Comparison of ENCODE assay signal across 15 cellular contexts in the genomic region with DNA sequence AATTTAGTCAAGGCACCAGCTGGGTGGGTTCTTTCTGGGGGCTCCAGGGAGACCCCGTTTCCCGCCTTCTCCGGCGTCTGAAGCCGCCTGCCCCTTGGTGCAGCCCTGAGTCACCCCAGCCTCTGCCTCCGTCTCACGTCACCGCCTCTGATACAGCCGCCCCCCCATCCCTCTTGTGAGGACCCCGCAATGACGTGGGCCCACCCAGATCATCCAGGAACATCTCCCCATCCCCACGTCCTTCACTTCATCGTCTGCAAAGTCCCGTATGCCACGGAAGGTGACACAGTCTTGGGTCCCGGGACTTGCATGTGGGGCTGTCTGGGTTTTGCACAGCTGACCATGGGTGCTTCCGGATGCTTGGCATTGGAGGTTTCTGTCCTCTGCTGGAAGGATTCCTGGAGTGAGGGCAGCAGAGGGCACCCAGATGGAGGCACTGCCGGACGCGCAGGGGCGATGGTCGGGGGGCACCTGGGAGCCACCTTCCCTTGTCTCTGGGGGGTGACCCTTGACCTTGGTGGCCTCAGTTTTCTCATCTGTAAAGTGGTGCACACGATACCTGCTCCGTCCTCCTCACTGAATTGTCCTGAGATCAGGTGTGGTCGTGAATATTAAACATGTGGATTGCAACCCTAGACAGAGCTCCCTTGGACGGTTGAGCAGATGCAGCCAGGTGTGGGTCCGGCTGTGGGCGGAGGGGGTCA. TPM values are rescaled to one million over a fixed set of nuclear protein-coding genes. Genes with fewer than 3 reads are reported as not detected.
DNase-seq lines count a peak whose midpoint lies in the region; ATAC-seq, FAIRE-seq and TF ChIP-seq lines count a peak whose summit lies in the region.
"Had no signal": no experiment of that assay in that cellular context is flagged by ENCODE, and none has a peak within 500 bp of the region (broad histone marks: within the 10 kb centered on the region; RNA-seq: fewer than 3 reads in every experiment).

No MANE protein-coding gene starts in this region.

- intact Hi-C loops in PC-9 (cut with micrococcal nuclease; ENCODE audit: unreplicated experiment) (no loop called here), prostate gland (cut with DNase I) (no loop called here)

- H4K8ac ChIP-seq in H1 (ENCODE audit: extremely low read depth, insufficient read depth, low read length) (no peak overlapping the region), neuronal stem cell (ENCODE audit: low read depth, low read length) (no peak overlapping the region)

- no peak overlapping the region for H2AK5ac ChIP-seq in H1 (ENCODE audit: low read depth, low read length)
- H2AK5ac ChIP-seq in neuronal stem cell (ENCODE audit: low read depth, low read length), result peak overlapping the region; percentile 0

- TF ChIP-seq RAD21 in H1 (IDR thresholded peaks at IDR 0.05 in 1 of 2, conservative IDR thresholded peaks at IDR 0.05 in 1 of 2; ENCODE audit: low read depth in 2 of 2, low read length in 2 of 2), result no peak

- H3K79me1 ChIP-seq in H1 (ENCODE audit: low read depth, low read length) (no peaks in the 10 kb centered on the region; the same call in 1 of the 2 replicates), neuronal stem cell (ENCODE audit: low read depth, low read length) (peaks cover 10% of the 10 kb centered on the region)

- H3K27ac ChIP-seq in BLaER1 treated with 17β-estradiol and CSF1 and Interleukin-3, amounts not matched to agents 10 nM and 100 nM, result no peak overlapping the region
- H3K27ac ChIP-seq in PC-9 (no peak overlapping the region), H1 (ENCODE audit: low read depth, low read length) (no peak overlapping the region), neuronal stem cell (replicated peaks; ENCODE audit: low read length) (no peak overlapping the region), prostate gland (no peak overlapping the region)
- H3K27ac ChIP-seq: SK-N-MC had no signal

- ATAC-seq in GM18870 (IDR thresholded peaks at IDR 0.05; ENCODE audit: unreplicated experiment), result no peak

- H3K18ac ChIP-seq in H1 (ENCODE audit: extremely low read depth, low read length) (no peak overlapping the region), neuronal stem cell (ENCODE audit: low read length) (peak overlapping the region; percentile 52)

- FAIRE-seq in H1 (lab: Jason Lieb, UNC), result no peak

- WGBS in H1 (ENCODE audit: extremely low coverage in 1 of 2, insufficient coverage in 1 of 2, insufficient read length in 1 of 2, insufficient replicate concordance in 2 of 2, low coverage in 1 of 2, low lambda C conversion rate in 2 of 2, missing lambda C conversion rate in 1 of 2), 2 experiments, result 82% methylated on average over 28 of the region's 28 CpGs; no CpG with 5 or more reads in 1 of the 2 experiments
- WGBS in neuronal stem cell (ENCODE audit: extremely low coverage in 2 of 2, insufficient read length in 2 of 2, insufficient replicate concordance in 1 of 2), 2 donors, result no CpG with 5 or more reads among the region's 28 CpGs
- 86% methylated on average over 28 of the region's 28 CpGs for WGBS in prostate gland

- H4K91ac ChIP-seq in H1 (replicated peaks; ENCODE audit: insufficient read length, low read length), result no peak overlapping the region
- no peak overlapping the region for H4K91ac ChIP-seq in neuronal stem cell (ENCODE audit: low read depth, low read length, poor library complexity)

- H3K23me2 ChIP-seq in H1 (ENCODE audit: low read depth, low read length), result no peaks in the 10 kb centered on the region; the same call in 1 of the 2 replicates

- no peak for TF ChIP-seq EP300 in H1 (IDR thresholded peaks at IDR 0.05; ENCODE audit: borderline replicate concordance in 1 of 2, low read depth in 2 of 2, low read length in 2 of 2)

- CTCF ChIA-PET in PC-9 (lab: Charles Lee) (no interaction called here), H1 (lab: Charles Lee; ENCODE audit: partially characterized antibody) (interaction anchor here (0.6 to 5.6 kb wide), 24 partner anchors 9 to 273 kb away, joined by 3 to 58 read pairs (median 4); no protein-coding TSS in a partner anchor)

- H3K9me3 ChIP-seq in BLaER1 treated with 17β-estradiol and CSF1 and Interleukin-3, amounts not matched to agents 10 nM and 100 nM (replicated peaks in 1 of 11), result no peaks in the 10 kb centered on the region
- no peaks in the 10 kb centered on the region for H3K9me3 ChIP-seq in PC-9 (ENCODE audit: insufficient read depth, low read depth)
- H3K9me3 ChIP-seq in H1 (ENCODE audit: insufficient read depth in 2 of 2, low read depth in 1 of 2, low read length in 1 of 2), result no peaks in the 10 kb centered on the region
- H3K9me3 ChIP-seq in neuronal stem cell (replicated peaks in 1 of 2; ENCODE audit: control insufficient read depth in 2 of 2, insufficient read depth in 1 of 2, low read depth in 1 of 2, low read length in 2 of 2), result no peaks in the 10 kb centered on the region
- no peaks in the 10 kb centered on the region for H3K9me3 ChIP-seq in prostate gland

- POLR2A ChIA-PET in PC-9 (lab: Charles Lee; ENCODE audit: unreplicated experiment), result no interaction called here
- POLR2A ChIA-PET in H1 (lab: Charles Lee; ENCODE audit: partially characterized antibody), result no interaction called here

- 0 out of 22 replicates have a peak, but pooled peaks cover 0 to 3% (median 0%) of the 10 kb centered on the region in 11 experiments for H3K36me3 ChIP-seq in BLaER1 treated with 17β-estradiol and CSF1 and Interleukin-3, amounts not matched to agents 10 nM and 100 nM
- H3K36me3 ChIP-seq in PC-9 (ENCODE audit: low read depth) (no peaks in the 10 kb centered on the region), H1 (ENCODE audit: control insufficient read depth in 2 of 4, insufficient read depth in 4 of 4, low read length in 3 of 4) (peaks cover 0 to 7% (median 3%) of the 10 kb centered on the region in 4 experiments; a peak in 2 of 8 replicates), neuronal stem cell (replicated peaks in 1 of 2; ENCODE audit: control insufficient read depth in 2 of 2, insufficient read depth in 2 of 2, low read length in 2 of 2) (peaks cover 0 to 3% of the 10 kb centered on the region in 2 donors), prostate gland (no peaks in the 10 kb centered on the region)

- no peak overlapping the region for H3K56ac ChIP-seq in H1 (replicated peaks; ENCODE audit: insufficient read length, low read depth, low read length)

- H2AFZ ChIP-seq in PC-9 (no peak overlapping the region), H1 (ENCODE audit: low read length) (no peak overlapping the region), neuronal stem cell (ENCODE audit: low read length) (peak overlapping the region; percentile 72)

- TF ChIP-seq CTCF in PC-9 (conservative IDR thresholded peaks at IDR 0.05) (0 out of 2 replicates have a peak, but pooled peaks have one; percentile 6), H1 (IDR thresholded peaks at IDR 0.05; ENCODE audit: control extremely low read depth in 1 of 3, insufficient read depth in 1 of 3, low read depth in 1 of 3, low read length in 3 of 3) (no peak), prostate gland (IDR thresholded peaks at IDR 0.05) (no peak)

- BruUV-seq in PC-9 (replicated peaks; lab: Mats Ljungman, UMichigan), result no TSS peak

- H2BK120ac ChIP-seq in H1 (replicated peaks; ENCODE audit: low read depth, low read length), result no peak overlapping the region
- no peak overlapping the region for H2BK120ac ChIP-seq in neuronal stem cell (ENCODE audit: low read depth, low read length)

- H3K4me3 ChIP-seq in BLaER1 treated with 17β-estradiol and CSF1 and Interleukin-3, amounts not matched to agents 10 nM and 100 nM, result no peak overlapping the region
- no peak overlapping the region for H3K4me3 ChIP-seq in PC-9
- no peak overlapping the region for H3K4me3 ChIP-seq in H1 (ENCODE audit: extremely low read depth in 1 of 4, insufficient read depth in 2 of 4, low read depth in 3 of 4, low read length in 4 of 4)
- no peak overlapping the region for H3K4me3 ChIP-seq in neuronal stem cell (ENCODE audit: low read length in 2 of 2)
- H3K4me3 ChIP-seq in prostate gland, result no peak overlapping the region
- H3K4me3 ChIP-seq: SK-N-MC had no signal

- H3F3A ChIP-seq in PC-9 (ENCODE audit: insufficient read depth, low read depth), result no peaks in the 10 kb centered on the region

- no peak overlapping the region for H2BK5ac ChIP-seq in H1 (ENCODE audit: low read depth, low read length)
- peak overlapping the region; percentile 87 for H2BK5ac ChIP-seq in neuronal stem cell (ENCODE audit: low read length)

- no peak for DNase-seq in PC-9
- no peak for DNase-seq in H1 (ENCODE audit: low read depth in 1 of 2, low spot score in 2 of 2)
- no peak for DNase-seq in neuronal stem cell (ENCODE audit: low spot score)
- no peak for DNase-seq in prostate gland (ENCODE audit: low spot score)
- no peak for DNase-seq in Ammon's horn (ENCODE audit: low spot score)
- DNase-seq: CD4-positive, alpha-beta T cell; NCI-H1417 treated with DMSO at 0.1 percent for 48 hours; NCI-H2029; NCI-H2171; NCI-H446 treated with DMSO at 0.1 percent for 48 hours; NCI-H748 treated with DMSO at 0.1 percent for 48 hours had no signal

- H3K4me1 ChIP-seq in BLaER1 treated with 17β-estradiol and CSF1 and Interleukin-3, amounts not matched to agents 10 nM and 100 nM, result peaks cover 68 to 98% (median 95%) of the 10 kb centered on the region in 10 experiments
- no peaks in the 10 kb centered on the region for H3K4me1 ChIP-seq in PC-9 (replicated peaks; ENCODE audit: insufficient read depth)
- H3K4me1 ChIP-seq in H1 (replicated peaks in 1 of 4; ENCODE audit: control insufficient read depth in 3 of 4, insufficient read depth in 4 of 4, low read length in 3 of 4), result no peaks in the 10 kb centered on the region; a peak in 1 of 7 replicates
- H3K4me1 ChIP-seq in neuronal stem cell (ENCODE audit: control insufficient read depth in 2 of 2, insufficient read depth in 1 of 2, low read depth in 1 of 2, low read length in 2 of 2), result peaks cover 0 to 6% of the 10 kb centered on the region in 2 donors
- no peaks in the 10 kb centered on the region for H3K4me1 ChIP-seq in prostate gland (replicated peaks)

- no peak for TF ChIP-seq POLR2A in H1 (IDR thresholded peaks at IDR 0.05; ENCODE audit: control extremely low read depth in 1 of 2, low read depth in 2 of 2, low read length in 2 of 2)
- TF ChIP-seq POLR2A in prostate gland (IDR thresholded peaks at IDR 0.05), result no peak

- H2BK12ac ChIP-seq in H1 (ENCODE audit: low read depth, low read length) (no peak overlapping the region), neuronal stem cell (ENCODE audit: low read length) (peak overlapping the region; percentile 7)

- H3K27me3 ChIP-seq in BLaER1 treated with 17β-estradiol and CSF1 and Interleukin-3, amounts not matched to agents 10 nM and 100 nM, result peaks cover 0 to 38% (median 0%) of the 10 kb centered on the region in 11 experiments; a peak in 7 of 22 replicates
- H3K27me3 ChIP-seq in PC-9 (ENCODE audit: insufficient read depth, low read depth) (no peaks in the 10 kb centered on the region), H1 (replicated peaks in 1 of 4; ENCODE audit: control insufficient read depth in 3 of 4, extremely low read depth in 1 of 4, insufficient read depth in 3 of 4, low read length in 3 of 4) (no peaks in the 10 kb centered on the region), neuronal stem cell (ENCODE audit: control insufficient read depth in 3 of 3, insufficient read depth in 3 of 3, low read depth in 1 of 3, low read length in 3 of 3) (peaks cover 0 to 19% (median 0%) of the 10 kb centered on the region in 3 experiments), prostate gland (replicated peaks; ENCODE audit: insufficient read depth) (no peaks in the 10 kb centered on the region)

- H3K79me2 ChIP-seq in PC-9 (ENCODE audit: low read depth), result no peaks in the 10 kb centered on the region
- no peaks in the 10 kb centered on the region for H3K79me2 ChIP-seq in H1 (ENCODE audit: control insufficient read depth in 1 of 2, insufficient read depth in 2 of 2, low read length in 2 of 2)

- H4K5ac ChIP-seq in H1 (ENCODE audit: insufficient read length, low read depth, low read length), result no peak overlapping the region

- no peak overlapping the region for H3K9ac ChIP-seq in BLaER1 treated with 17β-estradiol and CSF1 and Interleukin-3, amounts not matched to agents 10 nM and 100 nM
- H3K9ac ChIP-seq in H1 (replicated peaks in 1 of 4; ENCODE audit: extremely low read depth in 1 of 4, low read depth in 3 of 4, low read length in 3 of 4) (peak overlapping the region in 1 of 4 experiments; percentile 2; a peak in 1 of 7 replicates), neuronal stem cell (ENCODE audit: low read depth, low read length, poor library complexity) (no peak overlapping the region)

- H3K4ac ChIP-seq in H1 (replicated peaks; ENCODE audit: insufficient read length, low read depth, low read length) (no peak overlapping the region), neuronal stem cell (ENCODE audit: low read length) (no peak overlapping the region)

- peak overlapping the region; percentile 67 to 97 (median 92); a peak in 19 of 22 replicates for H3K4me2 ChIP-seq in BLaER1 treated with 17β-estradiol and CSF1 and Interleukin-3, amounts not matched to agents 10 nM and 100 nM
- H3K4me2 ChIP-seq in PC-9 (no peak overlapping the region), H1 (ENCODE audit: insufficient read depth in 1 of 2, low read depth in 2 of 2, low read length in 2 of 2) (no peak overlapping the region), neuronal stem cell (ENCODE audit: insufficient read depth, low read length, poor library complexity, severe bottlenecking) (no peak overlapping the region)

- no peak overlapping the region for H2BK20ac ChIP-seq in H1 (ENCODE audit: low read length)

- H3K14ac ChIP-seq in H1 (ENCODE audit: insufficient read length) (no peak overlapping the region), neuronal stem cell (ENCODE audit: low read length) (no peak overlapping the region)

- peaks cover 0 to 94% (median 35%) of the 10 kb centered on the region in 11 experiments; a peak in 17 of 22 replicates for H4K20me1 ChIP-seq in BLaER1 treated with 17β-estradiol and CSF1 and Interleukin-3, amounts not matched to agents 10 nM and 100 nM
- H4K20me1 ChIP-seq in PC-9 (ENCODE audit: insufficient read depth), result no peaks in the 10 kb centered on the region
- peaks cover 8 to 14% of the 10 kb centered on the region in 2 experiments for H4K20me1 ChIP-seq in H1 (replicated peaks in 1 of 2; ENCODE audit: control insufficient read depth in 1 of 2, insufficient read depth in 2 of 2, low read length in 2 of 2)

- H3K9me2 ChIP-seq in PC-9 (ENCODE audit: insufficient read depth), result no peaks in the 10 kb centered on the region

- H2BK15ac ChIP-seq in H1 (ENCODE audit: low read length), result no peak overlapping the region
- no peak overlapping the region for H2BK15ac ChIP-seq in neuronal stem cell (ENCODE audit: low read length)

- H3K23ac ChIP-seq in H1 (ENCODE audit: insufficient read length) (no peak overlapping the region), neuronal stem cell (ENCODE audit: low read depth, low read length, poor library complexity) (peak overlapping the region; percentile 90)

RNA-seq across cellular contexts. Expression of gene PRKCZ, which starts 58.8 kb away (rescaled TPM):
- total RNA-seq in PC-9 (2021) (36.0 and 36.2 TPM in 2 replicates), prostate gland (10 to 100 TPM; 34.5 to 46.7 TPM)
- 45.1 and 49.4 TPM in 2 replicates for total RNA-seq in H1 (2021; fragmentation: NEBNext Ultra II Directional; extraction: Animal tissue kit (Norgen Biotek cat#: 25700))
- polyA plus RNA-seq in H1 (2011; rRNA removed), result 37.4 and 55.9 TPM in 2 replicates
- polyA plus RNA-seq in H1 (2011; cell fraction: cytosol; rRNA removed), result 46.4 TPM
- polyA plus RNA-seq in H1 (2011; cell fraction: nucleus; rRNA removed), result 136 TPM
- 43.5 to 47.4 TPM (median 45.9 TPM) in 4 replicates for polyA plus RNA-seq in H1 (2012, experiment 1 of 2)
- polyA plus RNA-seq in H1 (2012, experiment 2 of 2), result 43.8 TPM
- 26.2 TPM for polyA plus RNA-seq in H1 (2013, experiment 1 of 2)
- polyA plus RNA-seq in H1 (2013, experiment 2 of 2), result 26.6 TPM
- polyA minus RNA-seq in H1 (2011; rRNA and poly(A)+ RNA removed), result 26.1 and 68.1 TPM in 2 replicates
- polyA minus RNA-seq in H1 (2011; cell fraction: cytosol; rRNA and poly(A)+ RNA removed), result 23.0 TPM
- 32.2 TPM for polyA minus RNA-seq in H1 (2011; cell fraction: nucleus; rRNA and poly(A)+ RNA removed)
- polyA plus RNA-seq in neuronal stem cell (2013, experiment 1 of 2), result 29.7 TPM
- polyA plus RNA-seq in neuronal stem cell (2013, experiment 2 of 2), result 28.1 TPM
- total RNA-seq: HT1080 had no signal

Comparison
In these comparisons a context has a peak if more than half of its experiments do, and no peak if none do; other contexts are left out.
1. H3K4me2 ChIP-seq: peak in BLaER1 treated with 17β-estradiol and CSF1 and Interleukin-3, amounts not matched to agents 10 nM and 100 nM (11 of 11); none in PC-9 (single experiment), H1 (0 of 2) and neuronal stem cell (single experiment).